1 cellular context compared by ENCODE assay signal in the genomic region with DNA sequence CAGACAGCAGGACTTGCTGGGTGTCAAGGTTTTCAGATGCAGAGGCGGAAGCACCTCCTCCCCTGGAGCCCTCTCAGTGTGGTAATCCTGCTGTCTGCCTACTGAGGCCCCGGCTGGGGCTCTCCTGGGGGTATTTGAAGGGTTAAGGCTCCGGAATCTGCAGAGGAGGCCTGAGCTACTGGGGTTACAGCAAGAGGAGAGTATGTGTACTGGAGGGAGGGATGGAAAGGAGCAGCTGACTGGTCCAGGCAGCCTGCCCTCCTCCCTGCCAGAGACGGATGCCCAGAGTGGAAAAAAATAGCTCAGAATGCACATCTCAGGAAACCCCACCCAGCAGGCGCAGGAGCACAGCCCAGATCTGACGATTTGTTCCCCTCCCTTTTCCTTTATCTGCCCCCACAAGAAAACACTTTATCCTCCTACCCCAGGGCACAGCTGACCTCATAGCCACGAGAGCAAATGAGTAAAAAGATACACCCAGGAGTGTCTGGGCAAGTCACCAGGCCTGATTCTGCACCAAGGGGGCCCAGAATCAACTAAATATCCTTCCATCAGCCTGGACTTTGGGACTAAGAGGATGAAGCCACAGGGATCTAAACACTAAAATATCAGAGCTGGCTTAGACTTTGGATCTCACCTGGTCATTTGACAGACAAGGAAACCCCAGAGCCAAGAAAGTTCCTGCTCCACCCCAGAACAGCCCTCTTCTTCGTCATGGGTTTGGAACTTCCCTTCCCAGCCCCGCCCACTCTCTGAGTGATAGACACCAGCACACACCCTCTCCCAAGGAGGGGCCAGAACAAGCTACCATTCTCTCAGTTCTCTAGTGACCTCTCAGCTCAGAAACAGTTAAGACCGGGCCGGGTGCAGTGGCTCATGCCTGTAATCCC.
TF ChIP-seq lines count a peak whose summit lies in the region.

No MANE protein-coding gene starts in this region.

TF ChIP-seq in GM12878, 131 proteins besides CTCF, POLR2A, EP300 and RAD21 (continues in another document):
- TF ChIP-seq NFIC (IDR thresholded peaks at IDR 0.05; ENCODE audit: low read depth, low read length) (peak; percentile 16; the same call in 1 of the 2 replicates), HCFC1 (IDR thresholded peaks at IDR 0.05; ENCODE audit: low read length) (peak; percentile 37), BMI1 (IDR thresholded peaks at IDR 0.05; ENCODE audit: borderline replicate concordance) (no peak), EZH2 (IDR thresholded peaks at IDR 0.05; ENCODE audit: borderline replicate concordance, control insufficient read depth, low read depth, low read length) (no peak), TARDBP (IDR thresholded peaks at IDR 0.05; ENCODE audit: borderline replicate concordance) (0 out of 2 replicates have a peak, but pooled peaks have one; percentile 16), ZNF384 (IDR thresholded peaks at IDR 0.05; ENCODE audit: borderline replicate concordance, low read depth, low read length) (no peak), HDAC2 (IDR thresholded peaks at IDR 0.05) (no peak), RFX5 (IDR thresholded peaks at IDR 0.05; ENCODE audit: low read depth, low read length) (peak; percentile 37; the same call in 1 of the 2 replicates), SMAD5 (IDR thresholded peaks at IDR 0.05; ENCODE audit: low read depth) (0 out of 2 replicates have a peak, but pooled peaks have one; percentile 39), BRCA1 (IDR thresholded peaks at IDR 0.05; ENCODE audit: low read depth, low read length) (no peak), RB1 (IDR thresholded peaks at IDR 0.05; ENCODE audit: borderline replicate concordance) (no peak), TCF3 (IDR thresholded peaks at IDR 0.05; ENCODE audit: borderline replicate concordance, insufficient read depth, low read depth, low read length) (no peak), SREBF2 (IDR thresholded peaks at IDR 0.05; ENCODE audit: low read length) (no peak), IKZF2 (IDR thresholded peaks at IDR 0.05) (peak; percentile 30 to 50; a peak in 2 of 4 replicates), RCOR1 (conservative IDR thresholded peaks at IDR 0.05; ENCODE audit: low read depth, low read length) (peak; percentile 63; the same call in 1 of the 2 replicates), HDGF (IDR thresholded peaks at IDR 0.05) (peak; percentile 77; the same call in 1 of the 2 replicates), POU2F2 (IDR thresholded peaks at IDR 0.05; ENCODE audit: borderline replicate concordance, low read depth, low read length) (no peak), EED (IDR thresholded peaks at IDR 0.05; ENCODE audit: low read depth) (no peak; the same call in 1 of the 2 replicates), MTA3 (IDR thresholded peaks at IDR 0.05; ENCODE audit: borderline replicate concordance, low read length) (no peak), ZBED1 (IDR thresholded peaks at IDR 0.05; ENCODE audit: borderline replicate concordance) (0 out of 2 replicates have a peak, but pooled peaks have one; percentile 40), BHLHE40 (IDR thresholded peaks at IDR 0.05; ENCODE audit: borderline replicate concordance in 1 of 2, low read depth in 2 of 2, low read length in 1 of 2) (0 out of 4 replicates have a peak, but pooled peaks have one; percentile 4 to 16), CREM (IDR thresholded peaks at IDR 0.05; ENCODE audit: low read depth) (peak; percentile 30), TCF7 (IDR thresholded peaks at IDR 0.05; ENCODE audit: borderline replicate concordance) (no peak), IRF3 (IDR thresholded peaks at IDR 0.05) (no peak), CBX5 (IDR thresholded peaks at IDR 0.05; ENCODE audit: low read depth) (no peak), PAX8 (IDR thresholded peaks at IDR 0.05) (no peak), SP1 (IDR thresholded peaks at IDR 0.05; ENCODE audit: low read depth, low read length) (peak; percentile 45), DPF2 (IDR thresholded peaks at IDR 0.05) (peak; percentile 41; the same call in 1 of the 2 replicates), EGR1 (IDR thresholded peaks at IDR 0.05; ENCODE audit: borderline replicate concordance in 1 of 2, low read depth in 2 of 2, low read length in 2 of 2) (peak in 1 of 2 experiments; percentile 25; a peak in 1 of 3 replicates), BCLAF1 (IDR thresholded peaks at IDR 0.05) (no peak), ESRRA (IDR thresholded peaks at IDR 0.05; ENCODE audit: low read length) (no peak), NBN (IDR thresholded peaks at IDR 0.05) (0 out of 2 replicates have a peak, but pooled peaks have one; percentile 55), MTA2 (IDR thresholded peaks at IDR 0.05; ENCODE audit: low read depth) (0 out of 2 replicates have a peak, but pooled peaks have one; percentile 8), TAF1 (IDR thresholded peaks at IDR 0.05; ENCODE audit: borderline replicate concordance, low read depth, low read length) (0 out of 2 replicates have a peak, but pooled peaks have one; percentile 35), ZSCAN29 (IDR thresholded peaks at IDR 0.05) (no peak), POLR2AphosphoS5 (IDR thresholded peaks at IDR 0.05; ENCODE audit: low read length) (peak; percentile 47), SMARCA5 (IDR thresholded peaks at IDR 0.05) (peak; percentile 64; the same call in 1 of the 2 replicates), MYB (IDR thresholded peaks at IDR 0.05; ENCODE audit: borderline replicate concordance, low read depth, low read length) (no peak), NFXL1 (IDR thresholded peaks at IDR 0.05; ENCODE audit: borderline replicate concordance) (no peak), BCL11A (IDR thresholded peaks at IDR 0.05; ENCODE audit: low read depth, low read length) (no peak), NR2C2 (IDR thresholded peaks at IDR 0.05; ENCODE audit: borderline replicate concordance, control insufficient read depth, insufficient read length, low read depth) (no peak)
- TF ChIP-seq, protein P1, sequence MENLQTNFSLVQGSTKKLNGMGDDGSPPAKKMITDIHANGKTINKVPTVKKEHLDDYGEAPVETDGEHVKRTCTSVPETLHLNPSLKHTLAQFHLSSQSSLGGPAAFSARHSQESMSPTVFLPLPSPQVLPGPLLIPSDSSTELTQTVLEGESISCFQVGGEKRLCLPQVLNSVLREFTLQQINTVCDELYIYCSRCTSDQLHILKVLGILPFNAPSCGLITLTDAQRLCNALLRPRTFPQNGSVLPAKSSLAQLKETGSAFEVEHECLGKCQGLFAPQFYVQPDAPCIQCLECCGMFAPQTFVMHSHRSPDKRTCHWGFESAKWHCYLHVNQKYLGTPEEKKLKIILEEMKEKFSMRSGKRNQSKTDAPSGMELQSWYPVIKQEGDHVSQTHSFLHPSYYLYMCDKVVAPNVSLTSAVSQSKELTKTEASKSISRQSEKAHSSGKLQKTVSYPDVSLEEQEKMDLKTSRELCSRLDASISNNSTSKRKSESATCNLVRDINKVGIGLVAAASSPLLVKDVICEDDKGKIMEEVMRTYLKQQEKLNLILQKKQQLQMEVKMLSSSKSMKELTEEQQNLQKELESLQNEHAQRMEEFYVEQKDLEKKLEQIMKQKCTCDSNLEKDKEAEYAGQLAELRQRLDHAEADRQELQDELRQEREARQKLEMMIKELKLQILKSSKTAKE (IDR thresholded peaks at IDR 0.05; ENCODE audit: low read depth, poor library complexity, severe bottlenecking), result peak; percentile 50
- TF ChIP-seq, protein P2, sequence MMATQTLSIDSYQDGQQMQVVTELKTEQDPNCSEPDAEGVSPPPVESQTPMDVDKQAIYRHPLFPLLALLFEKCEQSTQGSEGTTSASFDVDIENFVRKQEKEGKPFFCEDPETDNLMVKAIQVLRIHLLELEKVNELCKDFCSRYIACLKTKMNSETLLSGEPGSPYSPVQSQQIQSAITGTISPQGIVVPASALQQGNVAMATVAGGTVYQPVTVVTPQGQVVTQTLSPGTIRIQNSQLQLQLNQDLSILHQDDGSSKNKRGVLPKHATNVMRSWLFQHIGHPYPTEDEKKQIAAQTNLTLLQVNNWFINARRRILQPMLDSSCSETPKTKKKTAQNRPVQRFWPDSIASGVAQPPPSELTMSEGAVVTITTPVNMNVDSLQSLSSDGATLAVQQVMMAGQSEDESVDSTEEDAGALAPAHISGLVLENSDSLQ (IDR thresholded peaks at IDR 0.05), result peak; percentile 97
- TF ChIP-seq, protein P3, sequence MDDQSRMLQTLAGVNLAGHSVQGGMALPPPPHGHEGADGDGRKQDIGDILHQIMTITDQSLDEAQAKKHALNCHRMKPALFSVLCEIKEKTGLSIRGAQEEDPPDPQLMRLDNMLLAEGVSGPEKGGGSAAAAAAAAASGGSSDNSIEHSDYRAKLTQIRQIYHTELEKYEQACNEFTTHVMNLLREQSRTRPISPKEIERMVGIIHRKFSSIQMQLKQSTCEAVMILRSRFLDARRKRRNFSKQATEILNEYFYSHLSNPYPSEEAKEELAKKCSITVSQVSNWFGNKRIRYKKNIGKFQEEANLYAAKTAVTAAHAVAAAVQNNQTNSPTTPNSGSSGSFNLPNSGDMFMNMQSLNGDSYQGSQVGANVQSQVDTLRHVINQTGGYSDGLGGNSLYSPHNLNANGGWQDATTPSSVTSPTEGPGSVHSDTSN (IDR thresholded peaks at IDR 0.05; ENCODE audit: insufficient replicate concordance, low read depth, low read length), result peak; percentile 91
- TF ChIP-seq, protein P4, sequence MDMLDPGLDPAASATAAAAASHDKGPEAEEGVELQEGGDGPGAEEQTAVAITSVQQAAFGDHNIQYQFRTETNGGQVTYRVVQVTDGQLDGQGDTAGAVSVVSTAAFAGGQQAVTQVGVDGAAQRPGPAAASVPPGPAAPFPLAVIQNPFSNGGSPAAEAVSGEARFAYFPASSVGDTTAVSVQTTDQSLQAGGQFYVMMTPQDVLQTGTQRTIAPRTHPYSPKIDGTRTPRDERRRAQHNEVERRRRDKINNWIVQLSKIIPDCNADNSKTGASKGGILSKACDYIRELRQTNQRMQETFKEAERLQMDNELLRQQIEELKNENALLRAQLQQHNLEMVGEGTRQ (IDR thresholded peaks at IDR 0.05; ENCODE audit: borderline replicate concordance, low read depth, low read length), result no peak
- TF ChIP-seq, protein P5, sequence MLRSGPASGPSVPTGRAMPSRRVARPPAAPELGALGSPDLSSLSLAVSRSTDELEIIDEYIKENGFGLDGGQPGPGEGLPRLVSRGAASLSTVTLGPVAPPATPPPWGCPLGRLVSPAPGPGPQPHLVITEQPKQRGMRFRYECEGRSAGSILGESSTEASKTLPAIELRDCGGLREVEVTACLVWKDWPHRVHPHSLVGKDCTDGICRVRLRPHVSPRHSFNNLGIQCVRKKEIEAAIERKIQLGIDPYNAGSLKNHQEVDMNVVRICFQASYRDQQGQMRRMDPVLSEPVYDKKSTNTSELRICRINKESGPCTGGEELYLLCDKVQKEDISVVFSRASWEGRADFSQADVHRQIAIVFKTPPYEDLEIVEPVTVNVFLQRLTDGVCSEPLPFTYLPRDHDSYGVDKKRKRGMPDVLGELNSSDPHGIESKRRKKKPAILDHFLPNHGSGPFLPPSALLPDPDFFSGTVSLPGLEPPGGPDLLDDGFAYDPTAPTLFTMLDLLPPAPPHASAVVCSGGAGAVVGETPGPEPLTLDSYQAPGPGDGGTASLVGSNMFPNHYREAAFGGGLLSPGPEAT (IDR thresholded peaks at IDR 0.05; ENCODE audit: low read depth), result peak; percentile 90
- TF ChIP-seq, protein P6, sequence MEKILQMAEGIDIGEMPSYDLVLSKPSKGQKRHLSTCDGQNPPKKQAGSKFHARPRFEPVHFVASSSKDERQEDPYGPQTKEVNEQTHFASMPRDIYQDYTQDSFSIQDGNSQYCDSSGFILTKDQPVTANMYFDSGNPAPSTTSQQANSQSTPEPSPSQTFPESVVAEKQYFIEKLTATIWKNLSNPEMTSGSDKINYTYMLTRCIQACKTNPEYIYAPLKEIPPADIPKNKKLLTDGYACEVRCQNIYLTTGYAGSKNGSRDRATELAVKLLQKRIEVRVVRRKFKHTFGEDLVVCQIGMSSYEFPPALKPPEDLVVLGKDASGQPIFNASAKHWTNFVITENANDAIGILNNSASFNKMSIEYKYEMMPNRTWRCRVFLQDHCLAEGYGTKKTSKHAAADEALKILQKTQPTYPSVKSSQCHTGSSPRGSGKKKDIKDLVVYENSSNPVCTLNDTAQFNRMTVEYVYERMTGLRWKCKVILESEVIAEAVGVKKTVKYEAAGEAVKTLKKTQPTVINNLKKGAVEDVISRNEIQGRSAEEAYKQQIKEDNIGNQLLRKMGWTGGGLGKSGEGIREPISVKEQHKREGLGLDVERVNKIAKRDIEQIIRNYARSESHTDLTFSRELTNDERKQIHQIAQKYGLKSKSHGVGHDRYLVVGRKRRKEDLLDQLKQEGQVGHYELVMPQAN (conservative IDR thresholded peaks at IDR 0.05), result peak; percentile 27; the same call in 1 of the 2 replicates
- TF ChIP-seq, protein P7, sequence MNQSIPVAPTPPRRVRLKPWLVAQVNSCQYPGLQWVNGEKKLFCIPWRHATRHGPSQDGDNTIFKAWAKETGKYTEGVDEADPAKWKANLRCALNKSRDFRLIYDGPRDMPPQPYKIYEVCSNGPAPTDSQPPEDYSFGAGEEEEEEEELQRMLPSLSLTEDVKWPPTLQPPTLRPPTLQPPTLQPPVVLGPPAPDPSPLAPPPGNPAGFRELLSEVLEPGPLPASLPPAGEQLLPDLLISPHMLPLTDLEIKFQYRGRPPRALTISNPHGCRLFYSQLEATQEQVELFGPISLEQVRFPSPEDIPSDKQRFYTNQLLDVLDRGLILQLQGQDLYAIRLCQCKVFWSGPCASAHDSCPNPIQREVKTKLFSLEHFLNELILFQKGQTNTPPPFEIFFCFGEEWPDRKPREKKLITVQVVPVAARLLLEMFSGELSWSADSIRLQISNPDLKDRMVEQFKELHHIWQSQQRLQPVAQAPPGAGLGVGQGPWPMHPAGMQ (IDR thresholded peaks at IDR 0.05; ENCODE audit: borderline replicate concordance), result no peak
